10 cellular contexts compared by ENCODE assay signal in the genomic region with DNA sequence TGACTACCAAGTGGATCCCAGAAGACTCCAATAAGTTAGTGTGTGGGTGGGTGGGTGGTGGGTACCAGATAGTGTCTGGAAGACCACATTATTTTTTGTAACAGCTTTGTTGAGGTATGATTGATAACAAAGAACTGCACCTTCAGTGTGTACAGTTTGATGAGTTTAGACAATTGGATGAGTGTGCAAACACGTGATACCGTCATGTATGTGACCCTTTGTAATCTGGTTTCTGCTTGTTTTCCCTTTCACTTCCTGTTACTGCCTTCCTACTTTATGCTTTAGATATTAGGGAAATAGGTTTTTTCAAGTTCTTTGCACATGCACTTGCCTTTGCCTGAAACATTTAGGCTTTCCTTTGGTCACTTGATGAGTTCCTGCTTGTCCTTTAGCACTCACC. TPM values are rescaled to one million over a fixed set of nuclear protein-coding genes. Genes with fewer than 3 reads are reported as not detected.
DNase-seq lines count a peak whose midpoint lies in the region; ATAC-seq and TF ChIP-seq lines count a peak whose summit lies in the region.
"Had no signal": no experiment of that assay in that cellular context is flagged by ENCODE, and none has a peak within 500 bp of the region (broad histone marks: within the 10 kb centered on the region; RNA-seq: fewer than 3 reads in every experiment).

No MANE protein-coding gene starts in this region.

- H3K9me3 Mint-ChIP-seq in activated B cell treated with CpG ODN at 0.5 μM for 24 hours (no peaks in the 10 kb centered on the region), memory B cell (no peaks in the 10 kb centered on the region)

- H3K36me3 Mint-ChIP-seq in activated B cell treated with CpG ODN at 0.5 μM for 24 hours (ENCODE audit: low read depth) (peaks cover 62% of the 10 kb centered on the region), memory B cell (peaks cover 8% of the 10 kb centered on the region)

- H3K4me3 Mint-ChIP-seq in activated B cell treated with CpG ODN at 0.5 μM for 24 hours (peak overlapping the region; percentile 13), memory B cell (peak overlapping the region; percentile 42)

- peak; percentile 44 for ATAC-seq in HG02870 (IDR thresholded peaks at IDR 0.05; ENCODE audit: unreplicated experiment)
- peak; percentile 73 for ATAC-seq in activated B cell treated with CpG ODN at 0.5 μM for 24 hours (ENCODE audit: low read depth)
- ATAC-seq in memory B cell (ENCODE audit: low read depth), result peak; percentile 91

- intact Hi-C loops in activated B cell treated with CpG ODN at 0.5 μM for 24 hours (cut with micrococcal nuclease), result loop anchor here (1.0 to 10.0 kb wide), 3 partner anchors 9 to 165 kb away; a partner anchor contains a TSS

- H3K4me1 Mint-ChIP-seq in activated B cell treated with CpG ODN at 0.5 μM for 24 hours (peaks cover 61% of the 10 kb centered on the region), memory B cell (peaks cover 30% of the 10 kb centered on the region)

- CTCF ChIA-PET in activated B cell treated with CpG ODN at 0.5 μM for 24 hours (lab: Charles Lee), result no interaction called here

- H3K27ac Mint-ChIP-seq in activated B cell treated with CpG ODN at 0.5 μM for 24 hours (peak overlapping the region; percentile 80), memory B cell (peak overlapping the region; percentile 58)

- H3K27me3 Mint-ChIP-seq in activated B cell treated with CpG ODN at 0.5 μM for 24 hours, result no peaks in the 10 kb centered on the region
- no peaks in the 10 kb centered on the region for H3K27me3 Mint-ChIP-seq in memory B cell

- POLR2A ChIA-PET in activated B cell treated with CpG ODN at 0.5 μM for 24 hours (lab: Charles Lee), result interaction anchor here (0.7 kb wide), 1 partner anchor 9 kb away, joined by 3 read pairs; a partner anchor contains a TSS

- TF ChIP-seq CTCF in activated B cell treated with CpG ODN at 0.5 μM for 24 hours (IDR thresholded peaks at IDR 0.05), result no peak

- DNase-seq in ELR (ENCODE audit: low read depth) (peak; percentile 30), activated B cell treated with CpG ODN at 0.5 μM for 24 hours (no peak), memory B cell (ENCODE audit: low spot score in 2 of 2) (peak in 1 of 2 donors; percentile 19), D341Med (ENCODE audit: low spot score) (no peak), T-helper 1 cell (no peak)
- no peak for DNase-seq in stimulated activated CD4-positive, alpha-beta T cell treated with anti-CD3 and anti-CD28 coated beads, Interleukin-2, amount 100 ng/mL, for 48 hours
- no peak for DNase-seq in central memory CD4-positive, alpha-beta T cell
- DNase-seq: hypothalamus, NCI-H1105 had no signal

RNA-seq across cellular contexts. Expression of a gene that starts 8.5 kb away (rescaled TPM):
- 1,996 and 2,528 TPM in 2 replicates for total RNA-seq in activated B cell treated with CpG ODN at 0.5 μM for 24 hours

RNA-seq across cellular contexts. Expression of a gene that starts 10.8 kb away (rescaled TPM):
- total RNA-seq in activated B cell treated with CpG ODN at 0.5 μM for 24 hours, result 1.4 and 2.0 TPM in 2 replicates
